In the genomic region with DNA sequence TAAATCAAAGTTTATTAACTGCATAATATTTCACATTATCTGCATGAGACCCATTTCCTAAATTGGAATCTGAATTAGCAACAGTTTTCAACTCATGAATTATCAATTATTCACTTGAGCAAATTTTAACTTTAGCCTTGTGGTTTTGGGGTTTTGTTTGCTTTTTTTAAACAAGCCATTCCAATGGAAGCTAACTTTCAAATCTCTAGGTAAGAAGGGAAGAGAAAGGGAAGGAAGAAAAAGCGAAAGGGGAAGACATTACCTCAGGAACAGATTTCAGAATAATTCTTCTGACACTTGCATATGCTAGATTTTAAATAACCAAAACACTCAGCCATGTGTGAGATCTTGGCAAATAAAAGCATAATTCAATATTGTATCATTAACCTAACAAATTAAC, we compare ENCODE assay signal across 24 cellular contexts.
"Had no signal": no experiment of that assay in that cellular context is flagged by ENCODE, and none has a peak within 500 bp of the region (broad histone marks: within the 10 kb centered on the region; RNA-seq: fewer than 3 reads in every experiment).

No MANE protein-coding gene starts in this region.

- FAIRE-seq: frontal cortex had no signal

- H3K9me3 ChIP-seq: adrenal gland, body of pancreas had no signal

- H3K4me1 Mint-ChIP-seq: activated naive CD8-positive, alpha-beta T cell treated with anti-CD3 and anti-CD28 coated beads for 36 hours; activated naive CD8-positive, alpha-beta T cell treated with anti-CD3 and anti-CD28 coated beads, Interleukin-2, amount 50 U/mL, for 24 hours had no signal

- H3K4me1 ChIP-seq: body of pancreas had no signal

- H3K4me3 ChIP-seq: adrenal gland, body of pancreas had no signal

- H3K27ac Mint-ChIP-seq: activated CD4-positive, alpha-beta memory T cell treated with anti-CD3 and anti-CD28 coated beads for 36 hours; activated CD4-positive, alpha-beta T cell treated with anti-CD3 and anti-CD28 coated beads for 36 hours; activated CD4-positive, alpha-beta T cell treated with anti-CD3 and anti-CD28 coated beads, Interleukin-2, amount 10 ng/mL, durations not matched to agents 24 days and 14 days; activated CD8-positive, alpha-beta T cell treated with anti-CD3 and anti-CD28 coated beads, Interleukin-2, amount 10 ng/mL, durations not matched to agents 7 days and 5 days; activated naive CD4-positive, alpha-beta T cell treated with anti-CD3 and anti-CD28 coated beads for 36 hours; activated naive CD4-positive, alpha-beta T cell treated with anti-CD3 and anti-CD28 coated beads, Interleukin-2, amount 50 U/mL, for 24 hours; activated naive CD8-positive, alpha-beta T cell treated with anti-CD3 and anti-CD28 coated beads for 36 hours; activated naive CD8-positive, alpha-beta T cell treated with anti-CD3 and anti-CD28 coated beads, Interleukin-2, amount 50 U/mL, for 24 hours; activated T-helper 2 cell treated with anti-CD3 and anti-CD28 coated beads, Interferon-gamma antibody, Interleukin-2, Interleukin-4, amounts not matched to agents 10 μg/mL and 5 μg/mL and 100 μg/mL, durations not matched to agents 14 hours and 24 hours and 36 hours had no signal

- ATAC-seq: activated CD4-positive, alpha-beta T cell treated with anti-CD3 and anti-CD28 coated beads for 36 hours; activated CD8-positive, alpha-beta T cell treated with anti-CD3 and anti-CD28 coated beads, Interleukin-2, amount 10 ng/mL, durations not matched to agents 7 days and 5 days; activated naive CD8-positive, alpha-beta T cell treated with anti-CD3 and anti-CD28 coated beads, Interleukin-2, amount 50 U/mL, for 24 hours; activated T-cell treated with anti-CD3 and anti-CD28 coated beads, Interleukin-2, amount 50 U/mL, for 4 hours; body of pancreas; esophagus mucosa had no signal

- H3K27ac ChIP-seq: adrenal gland, body of pancreas had no signal

- DNase-seq: activated CD4-positive, alpha-beta memory T cell treated with anti-CD3 and anti-CD28 coated beads for 36 hours; activated CD4-positive, alpha-beta T cell treated with anti-CD3 and anti-CD28 coated beads for 36 hours; activated CD4-positive, alpha-beta T cell treated with anti-CD3 and anti-CD28 coated beads, Interleukin-2, amount 10 ng/mL, durations not matched to agents 24 days and 14 days; activated CD4-positive, CD25-positive, alpha-beta regulatory T cell; activated CD4-positive, CD25-positive, alpha-beta regulatory T cell treated with anti-CD3 and anti-CD28 coated beads, Interleukin-2, amount 50 U/mL, for 72 hours; activated CD8-positive, alpha-beta T cell treated with anti-CD3 and anti-CD28 coated beads, Interleukin-2, amount 10 ng/mL, durations not matched to agents 7 days and 5 days; activated effector memory CD4-positive, alpha-beta T cell treated with anti-CD3 and anti-CD28 coated beads, Interleukin-2, amount 50 U/mL, for 16 hours; activated naive CD4-positive, alpha-beta T cell treated with anti-CD3 and anti-CD28 coated beads for 36 hours; activated naive CD8-positive, alpha-beta T cell treated with anti-CD3 and anti-CD28 coated beads for 36 hours; activated naive CD8-positive, alpha-beta T cell treated with anti-CD3 and anti-CD28 coated beads, Interleukin-2, amount 50 U/mL, for 24 hours; activated T-cell treated with anti-CD3 and anti-CD28 coated beads, Interleukin-2, amount 50 U/mL, for 4 hours; adrenal gland; amygdala; aorta; body of pancreas; caudate nucleus; effector CD8-positive, alpha-beta T cell; foreskin fibroblast; head of caudate nucleus; hippocampal formation had no signal

- H3K4me3 Mint-ChIP-seq: activated CD4-positive, alpha-beta memory T cell treated with anti-CD3 and anti-CD28 coated beads for 36 hours; activated CD4-positive, alpha-beta T cell treated with anti-CD3 and anti-CD28 coated beads for 36 hours; activated CD4-positive, alpha-beta T cell treated with anti-CD3 and anti-CD28 coated beads, Interleukin-2, amount 10 ng/mL, durations not matched to agents 24 days and 14 days; activated CD8-positive, alpha-beta T cell treated with anti-CD3 and anti-CD28 coated beads, Interleukin-2, amount 10 ng/mL, durations not matched to agents 7 days and 5 days; activated naive CD4-positive, alpha-beta T cell treated with anti-CD3 and anti-CD28 coated beads for 36 hours; activated naive CD4-positive, alpha-beta T cell treated with anti-CD3 and anti-CD28 coated beads, Interleukin-2, amount 50 U/mL, for 24 hours; activated naive CD8-positive, alpha-beta T cell treated with anti-CD3 and anti-CD28 coated beads for 36 hours; activated naive CD8-positive, alpha-beta T cell treated with anti-CD3 and anti-CD28 coated beads, Interleukin-2, amount 50 U/mL, for 24 hours; activated T-cell treated with anti-CD3 and anti-CD28 coated beads, Interleukin-2, amount 50 U/mL, for 4 hours had no signal

- H3K27me3 ChIP-seq: adrenal gland, body of pancreas had no signal

- H3K27me3 Mint-ChIP-seq: activated CD4-positive, alpha-beta memory T cell treated with anti-CD3 and anti-CD28 coated beads for 36 hours; activated CD4-positive, alpha-beta T cell treated with anti-CD3 and anti-CD28 coated beads for 36 hours; activated CD4-positive, alpha-beta T cell treated with anti-CD3 and anti-CD28 coated beads, Interleukin-2, amount 10 ng/mL, durations not matched to agents 24 days and 14 days; activated naive CD4-positive, alpha-beta T cell treated with anti-CD3 and anti-CD28 coated beads, Interleukin-2, amount 50 U/mL, for 24 hours; activated naive CD8-positive, alpha-beta T cell treated with anti-CD3 and anti-CD28 coated beads for 36 hours; activated naive CD8-positive, alpha-beta T cell treated with anti-CD3 and anti-CD28 coated beads, Interleukin-2, amount 50 U/mL, for 24 hours had no signal

- H3K9me3 Mint-ChIP-seq: activated CD4-positive, alpha-beta memory T cell treated with anti-CD3 and anti-CD28 coated beads for 36 hours; activated CD4-positive, alpha-beta T cell treated with anti-CD3 and anti-CD28 coated beads, Interleukin-2, amount 10 ng/mL, durations not matched to agents 24 days and 14 days; activated naive CD4-positive, alpha-beta T cell treated with anti-CD3 and anti-CD28 coated beads for 36 hours; activated naive CD4-positive, alpha-beta T cell treated with anti-CD3 and anti-CD28 coated beads, Interleukin-2, amount 50 U/mL, for 24 hours; activated naive CD8-positive, alpha-beta T cell treated with anti-CD3 and anti-CD28 coated beads for 36 hours had no signal
